26 cellular contexts compared by ENCODE assay signal in the genomic region with DNA sequence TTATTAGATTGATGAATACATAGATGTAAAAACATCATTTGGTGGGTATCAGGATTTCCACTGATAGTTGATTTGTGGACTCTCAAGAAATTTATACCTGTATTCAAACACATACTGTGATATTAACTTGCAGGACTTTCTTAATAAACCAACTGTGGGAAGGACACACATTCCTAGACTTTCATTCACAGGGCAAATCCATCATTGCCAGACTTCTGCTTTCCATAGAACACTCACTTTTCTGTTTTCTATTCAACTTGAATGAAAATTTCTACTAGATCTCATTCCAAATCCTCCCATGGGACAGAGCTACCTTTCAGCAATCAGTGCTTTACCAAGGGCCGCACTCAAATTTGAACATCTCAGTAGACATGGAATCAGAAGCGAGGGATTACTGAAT.
DNase-seq lines count a peak whose midpoint lies in the region; ATAC-seq and TF ChIP-seq lines count a peak whose summit lies in the region.
"Had no signal": no experiment of that assay in that cellular context is flagged by ENCODE, and none has a peak within 500 bp of the region (broad histone marks: within the 10 kb centered on the region; RNA-seq: fewer than 3 reads in every experiment).

No MANE protein-coding gene starts in this region.

- no peaks in the 10 kb centered on the region for H3K79me2 ChIP-seq in mammary epithelial cell (ENCODE audit: insufficient read depth, low read length)

- no peaks in the 10 kb centered on the region for H4K20me1 ChIP-seq in mammary epithelial cell (ENCODE audit: insufficient read depth, low read length)
- H4K20me1 ChIP-seq: BLaER1 treated with 17β-estradiol and CSF1 and Interleukin-3, amounts not matched to agents 10 nM and 100 nM had no signal

- no peaks in the 10 kb centered on the region for H3K36me3 ChIP-seq in A673 (ENCODE audit: insufficient read depth, low read length, poor library complexity, severe bottlenecking)
- H3K36me3 ChIP-seq in mammary epithelial cell (ENCODE audit: insufficient read depth, low read length): no peaks in the 10 kb centered on the region
- H3K36me3 ChIP-seq in effector memory CD4-positive, alpha-beta T cell (ENCODE audit: control insufficient read depth, insufficient read depth, low read length): no peaks in the 10 kb centered on the region
- H3K36me3 ChIP-seq in right lobe of liver: no peaks in the 10 kb centered on the region
- H3K36me3 ChIP-seq: ascending aorta; BLaER1 treated with 17β-estradiol and CSF1 and Interleukin-3, amounts not matched to agents 10 nM and 100 nM; suprapubic skin had no signal

- peak overlapping the region; percentile 36 for H2AFZ ChIP-seq in mammary epithelial cell (ENCODE audit: low read depth, low read length)

- H3K9me3 ChIP-seq in A673 (ENCODE audit: low read depth, low read length, poor library complexity, severe bottlenecking) (no peaks in the 10 kb centered on the region), mammary epithelial cell (replicated peaks; ENCODE audit: insufficient read depth, low read length) (peaks cover 2% of the 10 kb centered on the region), right lobe of liver (no peaks in the 10 kb centered on the region)
- no peaks in the 10 kb centered on the region for H3K9me3 ChIP-seq in effector memory CD4-positive, alpha-beta T cell (ENCODE audit: control insufficient read depth, low read length)
- H3K9me3 ChIP-seq: ascending aorta; BLaER1 treated with 17β-estradiol and CSF1 and Interleukin-3, amounts not matched to agents 10 nM and 100 nM; mucosa of descending colon; suprapubic skin had no signal

- H3K4me2 ChIP-seq in mammary epithelial cell (ENCODE audit: insufficient read depth, low read depth, low read length): no peak overlapping the region
- H3K4me2 ChIP-seq: BLaER1 treated with 17β-estradiol and CSF1 and Interleukin-3, amounts not matched to agents 10 nM and 100 nM had no signal

- no peaks in the 10 kb centered on the region for H3K9me3 Mint-ChIP-seq in nephron
- H3K9me3 Mint-ChIP-seq: activated CD4-positive, alpha-beta memory T cell treated with anti-CD3 and anti-CD28 coated beads for 36 hours; activated T-helper 2 cell treated with anti-CD3 and anti-CD28 coated beads, Interferon-gamma antibody, Interleukin-2, Interleukin-4, amounts not matched to agents 10 μg/mL and 5 μg/mL and 100 μg/mL, durations not matched to agents 14 hours and 24 hours and 36 hours; WTC11 had no signal

- BruUV-seq in A673 (replicated peaks; lab: Mats Ljungman, UMichigan) (no TSS peak), mammary epithelial cell (replicated peaks; lab: Mats Ljungman, UMichigan) (no TSS peak)

- CTCF ChIA-PET in A673 (lab: Charles Lee) (interaction anchor here (0.6 kb wide), 1 partner anchor 41 kb away, joined by 12 read pairs; no protein-coding TSS in a partner anchor), mammary epithelial cell (lab: Charles Lee; ENCODE audit: low non-redundant PET) (no interaction called here)

- peaks cover 70% of the 10 kb centered on the region for H3K4me1 Mint-ChIP-seq in nephron
- H3K4me1 Mint-ChIP-seq: stimulated activated effector memory CD8-positive, alpha-beta T cell treated with anti-CD3 and anti-CD28 coated beads, Interleukin-12 subunit alpha, Interleukin-12 subunit beta, amount 100 ng/mL, for 72 hours had no signal

- no peak overlapping the region for H3K9ac ChIP-seq in mammary epithelial cell (ENCODE audit: insufficient read depth, low read length)
- H3K9ac ChIP-seq: BLaER1 treated with 17β-estradiol and CSF1 and Interleukin-3, amounts not matched to agents 10 nM and 100 nM had no signal

- H3K4me3 ChIP-seq in A673 (ENCODE audit: low read depth, low read length, poor library complexity, severe bottlenecking) (no peak overlapping the region), mammary epithelial cell (replicated peaks in 1 of 3; ENCODE audit: insufficient read depth in 1 of 3, low read depth in 2 of 3, low read length in 3 of 3) (no peak overlapping the region), right lobe of liver (no peak overlapping the region)
- H3K4me3 ChIP-seq in effector memory CD4-positive, alpha-beta T cell (ENCODE audit: insufficient read depth, low read depth, low read length, poor library complexity, severe bottlenecking): no peak overlapping the region
- H3K4me3 ChIP-seq: ascending aorta; BLaER1 treated with 17β-estradiol and CSF1 and Interleukin-3, amounts not matched to agents 10 nM and 100 nM; mucosa of descending colon; suprapubic skin had no signal

- H3K27ac Mint-ChIP-seq in nephron: peak overlapping the region; percentile 55 to 77 (median 60)
- H3K27ac Mint-ChIP-seq: activated CD4-positive, alpha-beta memory T cell treated with anti-CD3 and anti-CD28 coated beads for 36 hours; activated naive CD8-positive, alpha-beta T cell; activated T-helper 2 cell treated with anti-CD3 and anti-CD28 coated beads, Interferon-gamma antibody, Interleukin-2, Interleukin-4, amounts not matched to agents 10 μg/mL and 5 μg/mL and 100 μg/mL, durations not matched to agents 14 hours and 24 hours and 36 hours; progenitor cell of endocrine pancreas; stimulated activated effector memory CD8-positive, alpha-beta T cell treated with anti-CD3 and anti-CD28 coated beads, Interleukin-12 subunit alpha, Interleukin-12 subunit beta, amount 100 ng/mL, for 72 hours; WTC11 had no signal

- H3K36me3 Mint-ChIP-seq in nephron (ENCODE audit: low read depth): no peaks in the 10 kb centered on the region
- H3K36me3 Mint-ChIP-seq: activated CD4-positive, alpha-beta memory T cell treated with anti-CD3 and anti-CD28 coated beads for 36 hours; activated naive CD8-positive, alpha-beta T cell; stimulated activated effector memory CD8-positive, alpha-beta T cell treated with anti-CD3 and anti-CD28 coated beads, Interleukin-12 subunit alpha, Interleukin-12 subunit beta, amount 100 ng/mL, for 72 hours; WTC11 had no signal

- TF ChIP-seq POLR2A in right lobe of liver (IDR thresholded peaks at IDR 0.05): no peak

- H3K4me1 ChIP-seq in A673 (ENCODE audit: insufficient read depth, low read length, poor library complexity, severe bottlenecking): peaks cover 40% of the 10 kb centered on the region
- peaks cover 15% of the 10 kb centered on the region for H3K4me1 ChIP-seq in mammary epithelial cell (ENCODE audit: insufficient read depth, low read length)
- H3K4me1 ChIP-seq in effector memory CD4-positive, alpha-beta T cell (ENCODE audit: control insufficient read depth, insufficient read depth, low read length, poor library complexity, severe bottlenecking): no peaks in the 10 kb centered on the region
- H3K4me1 ChIP-seq in right lobe of liver: no peaks in the 10 kb centered on the region

- intact Hi-C loops in A673 (cut with micrococcal nuclease; ENCODE audit: unreplicated experiment) (no loop called here), mammary epithelial cell (cut with micrococcal nuclease) (no loop called here), right lobe of liver (cut with DNase I) (no loop called here)

- POLR2A ChIA-PET in A673 (lab: Charles Lee; ENCODE audit: low non-redundant PET): interaction anchor here (0.6 kb wide), 2 partner anchors 375 to 466 kb away, joined by 4 read pairs; no protein-coding TSS in a partner anchor

- DNase-seq in A673 (ENCODE audit: low spot score) (no peak), LHCN-M2 (ENCODE audit: low read depth) (peak; percentile 14), mammary epithelial cell (no peak), right lobe of liver (no peak)
- DNase-seq in effector memory CD4-positive, alpha-beta T cell: no peak
- DNase-seq: activated CD4-positive, alpha-beta memory T cell treated with anti-CD3 and anti-CD28 coated beads for 36 hours; activated CD8-positive, alpha-beta memory T cell treated with anti-CD3 and anti-CD28 coated beads, Interleukin-2, amount 50 U/mL, for 48 hours; DMS79 treated with DMSO at 0.1 percent for 48 hours; erythroblast; hypothalamus; mucosa of descending colon; NCI-H1105 treated with DMSO at 0.1 percent for 48 hours; NCI-H2029 treated with DMSO at 0.1 percent for 48 hours; NCI-H345; NCI-H774 had no signal

- no peak for ATAC-seq in HG02763 (IDR thresholded peaks at IDR 0.05; ENCODE audit: unreplicated experiment)
- ATAC-seq in HG03139 (IDR thresholded peaks at IDR 0.05; ENCODE audit: unreplicated experiment): no peak
- no peak for ATAC-seq in right lobe of liver
- ATAC-seq: mucosa of descending colon; stimulated activated effector memory CD8-positive, alpha-beta T cell treated with anti-CD3 and anti-CD28 coated beads, Interleukin-12 subunit alpha, Interleukin-12 subunit beta, amount 100 ng/mL, for 72 hours; WTC11 had no signal

- 100% methylated on average over 2 of the region's 2 CpGs for WGBS in mammary epithelial cell (ENCODE audit: low coverage, missing lambda C conversion rate)
- 78% methylated on average over 2 of the region's 2 CpGs for WGBS in right lobe of liver (ENCODE audit: insufficient coverage, low coverage, low lambda C conversion rate, missing lambda C conversion rate)

- H3K27me3 Mint-ChIP-seq in nephron (ENCODE audit: low read depth): no peaks in the 10 kb centered on the region
- H3K27me3 Mint-ChIP-seq: progenitor cell of endocrine pancreas had no signal

- dilution Hi-C loops in mammary epithelial cell (cut with HindIII; ENCODE audit: low sequenced_read_pairs): no loop called here

- H3K27ac ChIP-seq in A673 (ENCODE audit: low read depth, low read length, poor library complexity, severe bottlenecking) (peak overlapping the region; percentile 7), mammary epithelial cell (ENCODE audit: insufficient read depth, low read depth, low read length) (no peak overlapping the region), right lobe of liver (no peak overlapping the region)
- no peak overlapping the region for H3K27ac ChIP-seq in effector memory CD4-positive, alpha-beta T cell (ENCODE audit: insufficient read depth, low read length, poor library complexity, severe bottlenecking)
- H3K27ac ChIP-seq: ascending aorta; BLaER1 treated with 17β-estradiol and CSF1 and Interleukin-3, amounts not matched to agents 10 nM and 100 nM; suprapubic skin had no signal

- TF ChIP-seq CTCF in A673 (conservative IDR thresholded peaks at IDR 0.05; ENCODE audit: low read depth, low read length) (no peak), mammary epithelial cell (conservative IDR thresholded peaks at IDR 0.05 in 1 of 2, IDR thresholded peaks at IDR 0.05 in 1 of 2; ENCODE audit: extremely low read depth in 1 of 2, insufficient read depth in 1 of 2, low read depth in 1 of 2, low read length in 2 of 2) (no peak), nephron (IDR thresholded peaks at IDR 0.05; ENCODE audit: unreplicated experiment in 3 of 3) (no peak), right lobe of liver (IDR thresholded peaks at IDR 0.05) (no peak)

- peak overlapping the region in 1 of 3 experiments; percentile 7 for H3K4me3 Mint-ChIP-seq in nephron
- H3K4me3 Mint-ChIP-seq: activated CD4-positive, alpha-beta memory T cell treated with anti-CD3 and anti-CD28 coated beads for 36 hours; activated naive CD8-positive, alpha-beta T cell; stimulated activated effector memory CD8-positive, alpha-beta T cell treated with anti-CD3 and anti-CD28 coated beads, Interleukin-12 subunit alpha, Interleukin-12 subunit beta, amount 100 ng/mL, for 72 hours; WTC11 had no signal

- H3K27me3 ChIP-seq in A673 (replicated peaks; ENCODE audit: insufficient read depth, low read depth, low read length, poor library complexity): no peaks in the 10 kb centered on the region
- no peaks in the 10 kb centered on the region for H3K27me3 ChIP-seq in mammary epithelial cell (ENCODE audit: insufficient read depth, low read length)
- H3K27me3 ChIP-seq in effector memory CD4-positive, alpha-beta T cell (replicated peaks; ENCODE audit: control insufficient read depth, insufficient read depth, low read length, poor library complexity, severe bottlenecking): no peaks in the 10 kb centered on the region
- H3K27me3 ChIP-seq in right lobe of liver: no peaks in the 10 kb centered on the region
- H3K27me3 ChIP-seq: ascending aorta; BLaER1 treated with 17β-estradiol and CSF1 and Interleukin-3, amounts not matched to agents 10 nM and 100 nM; suprapubic skin had no signal

- in situ Hi-C loops in mammary epithelial cell (cut with MboI; ENCODE audit: low sequenced_read_pairs in 2 of 2): no loop called here
